9 cellular contexts compared by ENCODE assay signal in the genomic region with DNA sequence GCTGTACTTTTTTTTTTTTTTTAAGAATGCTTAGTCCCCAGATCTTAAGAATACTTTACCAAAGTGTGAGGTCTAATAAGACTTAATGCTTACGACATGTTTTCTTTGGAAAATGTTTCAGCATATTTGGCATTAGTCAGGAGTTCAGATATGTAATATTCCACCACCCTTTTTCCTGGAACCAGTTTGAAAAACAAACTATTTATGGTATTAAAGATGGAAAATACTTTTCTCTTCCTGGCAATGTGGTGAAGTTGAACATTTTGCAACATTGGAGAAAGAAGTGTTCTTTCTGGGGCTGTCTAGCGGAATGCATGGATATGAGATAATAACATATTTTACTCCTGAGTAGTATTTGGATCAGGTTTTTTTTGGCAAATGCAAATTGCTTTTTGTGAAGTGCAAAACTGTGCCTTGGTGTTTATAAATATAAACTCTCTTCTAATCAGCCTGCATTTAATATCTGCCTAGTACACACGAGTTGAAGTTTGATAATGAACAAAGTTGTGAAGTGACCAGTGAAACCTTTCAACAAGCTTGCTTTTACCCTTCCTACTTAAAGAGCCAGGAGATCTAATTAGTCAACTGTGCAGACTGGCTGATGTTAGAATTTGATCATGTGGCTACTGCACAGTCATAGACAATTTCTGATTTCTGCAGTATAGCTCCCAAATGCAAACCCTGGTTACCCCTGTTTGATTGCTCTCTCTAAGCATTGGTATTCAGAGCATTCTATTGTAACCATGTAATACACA. TPM values are rescaled to one million over a fixed set of nuclear protein-coding genes. Genes with fewer than 3 reads are reported as not detected.
A peak's percentile ranks its signal among the peaks of the same experiment; 100 is the strongest.
DNase-seq lines count a peak whose midpoint lies in the region; ATAC-seq, FAIRE-seq and TF ChIP-seq lines count a peak whose summit lies in the region.
"Had no signal": no experiment of that assay in that cellular context is flagged by ENCODE, and none has a peak within 500 bp of the region (broad histone marks: within the 10 kb centered on the region; RNA-seq: fewer than 3 reads in every experiment).

No MANE protein-coding gene starts in this region.

- TF ChIP-seq CTCF in astrocyte (IDR thresholded peaks at IDR 0.05; ENCODE audit: insufficient read depth, low read depth, low read length) = no peak
- TF ChIP-seq CTCF in kidney (IDR thresholded peaks at IDR 0.05; ENCODE audit: borderline replicate concordance, extremely low read depth, insufficient read depth) = no peak

- H3K4me1 ChIP-seq in astrocyte (ENCODE audit: insufficient read depth, low read length) (peaks cover 19% of the 10 kb centered on the region), kidney (ENCODE audit: control insufficient read depth in 1 of 2, insufficient read depth in 1 of 2, low read depth in 1 of 2, low read length in 2 of 2) (peaks cover 0 to 15% of the 10 kb centered on the region in 2 donors)

- H3K4me3 Mint-ChIP-seq in astrocyte (ENCODE audit: unreplicated experiment) = no peak overlapping the region

- H3K4me2 ChIP-seq in astrocyte (ENCODE audit: low read length) = peak overlapping the region; percentile 70

- H3K9me3 Mint-ChIP-seq in astrocyte (ENCODE audit: unreplicated experiment) = no peaks in the 10 kb centered on the region

- H3K36me3 Mint-ChIP-seq in astrocyte (ENCODE audit: low read depth, unreplicated experiment) = peaks cover 5% of the 10 kb centered on the region

- no peaks in the 10 kb centered on the region for H3K27me3 ChIP-seq in astrocyte (ENCODE audit: insufficient read depth, low read length)

- peaks cover 9% of the 10 kb centered on the region for H3K4me1 Mint-ChIP-seq in astrocyte (ENCODE audit: low read depth, unreplicated experiment)

- no peaks in the 10 kb centered on the region for H3K79me2 ChIP-seq in astrocyte (ENCODE audit: insufficient read depth, low read length)

- intact Hi-C loops in kidney (cut with DNase I) = no loop called here

- H3K4me3 ChIP-seq in astrocyte (ENCODE audit: insufficient read depth, low read depth, low read length) (no peak overlapping the region), kidney (ENCODE audit: low read length in 2 of 2) (no peak overlapping the region)

- no peaks in the 10 kb centered on the region for H4K20me1 ChIP-seq in astrocyte (ENCODE audit: insufficient read depth, low read length)

- no peaks in the 10 kb centered on the region for H3K27me3 Mint-ChIP-seq in astrocyte (ENCODE audit: low read depth, unreplicated experiment)

- H3K9me3 ChIP-seq in astrocyte (ENCODE audit: insufficient read depth, low read depth, low read length) = no peaks in the 10 kb centered on the region
- no peaks in the 10 kb centered on the region for H3K9me3 ChIP-seq in kidney (ENCODE audit: control insufficient read depth in 1 of 2, low read length in 2 of 2)

- H3K27ac ChIP-seq in astrocyte (ENCODE audit: low read depth, low read length) (peak overlapping the region; percentile 65), kidney (ENCODE audit: low read depth in 2 of 2, low read length in 2 of 2) (peak overlapping the region in 1 of 2 donors; percentile 84)

- H3K27ac Mint-ChIP-seq in astrocyte (ENCODE audit: unreplicated experiment) = no peak overlapping the region

- DNase-seq in astrocyte (ENCODE audit: low read depth) = peak; percentile 96
- no peak for DNase-seq in kidney
- peak; percentile 10 for DNase-seq in superior temporal gyrus (ENCODE audit: extremely low spot score)
- no peak for DNase-seq in NCI-H2196 (lab: John Stamatoyannopoulos, UW; ENCODE audit: unreplicated experiment)
- DNase-seq in activated CD8-positive, alpha-beta memory T cell treated with anti-CD3 and anti-CD28 coated beads for 24 hours = no peak
- no peak for DNase-seq in stimulated activated CD4-positive, alpha-beta T cell treated with anti-CD3 and anti-CD28 coated beads, Interleukin-4, amount 100 ng/mL, for 24 hours
- DNase-seq: Kasumi-1 had no signal

- H3K9ac ChIP-seq in astrocyte (ENCODE audit: low read length) (peak overlapping the region; percentile 54), kidney (ENCODE audit: low read length in 2 of 2) (peak overlapping the region in 1 of 2 donors; percentile 16)

- FAIRE-seq in astrocyte (lab: Jason Lieb, UNC) (peak; percentile 92), kidney (lab: Jason Lieb, UNC) (peak; percentile 69)

- ATAC-seq in GM19324 (IDR thresholded peaks at IDR 0.05; ENCODE audit: low FRiP score, unreplicated experiment) (peak; percentile 24), HG02981 (IDR thresholded peaks at IDR 0.05; ENCODE audit: unreplicated experiment) (no peak)

- no peak overlapping the region for H2AFZ ChIP-seq in astrocyte (ENCODE audit: low read depth, low read length)

- H3K36me3 ChIP-seq in astrocyte (ENCODE audit: insufficient read depth, low read length) (no peaks in the 10 kb centered on the region), kidney (ENCODE audit: control insufficient read depth in 1 of 2, insufficient read depth in 2 of 2, low read length in 2 of 2) (peaks cover 10 to 16% of the 10 kb centered on the region in 2 donors)

RNA-seq across cellular contexts. Expression of a gene that starts 20.9 kb away (rescaled TPM):
- 3.5 and 5.1 TPM in 2 replicates for total RNA-seq in astrocyte
- 41.6 TPM for total RNA-seq in kidney
- 6.7 TPM for polyA plus RNA-seq in kidney (ENCODE audit: insufficient read depth, low read depth, low replicate concordance)

Comparison
In these comparisons a context has a peak if more than half of its experiments do, and no peak if none do; other contexts are left out.
1. DNase-seq: peak in astrocyte (single experiment) and superior temporal gyrus (single experiment); none in kidney (single experiment), NCI-H2196 (single experiment), activated CD8-positive, alpha-beta memory T cell treated with anti-CD3 and anti-CD28 coated beads for 24 hours (single experiment) and stimulated activated CD4-positive, alpha-beta T cell treated with anti-CD3 and anti-CD28 coated beads, Interleukin-4, amount 100 ng/mL, for 24 hours (single experiment).